Comparison of ENCODE assay signal across 21 cellular contexts in the genomic region with DNA sequence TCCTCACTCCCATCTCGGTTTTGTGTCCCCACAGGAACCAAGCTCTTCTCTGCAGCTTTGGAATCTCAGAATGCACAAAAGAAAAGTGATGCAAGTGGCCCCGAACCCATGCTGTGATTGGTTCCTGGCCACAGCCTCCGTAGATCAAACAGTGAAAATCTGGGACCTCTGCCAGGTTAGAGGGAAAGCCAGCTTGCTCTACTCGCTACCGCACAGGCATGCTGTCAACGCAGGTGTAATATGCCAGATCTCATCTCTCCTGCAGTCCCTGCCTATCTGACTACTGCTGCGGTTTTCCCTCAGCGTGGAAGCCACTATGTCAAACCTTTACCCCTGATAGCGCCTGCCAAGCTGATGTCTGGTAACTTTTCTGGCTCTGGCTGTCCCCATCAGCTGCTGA.
A peak's percentile ranks its signal among the peaks of the same experiment; 100 is the strongest.
DNase-seq lines count a peak whose midpoint lies in the region; ATAC-seq, FAIRE-seq and TF ChIP-seq lines count a peak whose summit lies in the region.
"Had no signal": no experiment of that assay in that cellular context is flagged by ENCODE, and none has a peak within 500 bp of the region (broad histone marks: within the 10 kb centered on the region; RNA-seq: fewer than 3 reads in every experiment).

No MANE protein-coding gene starts in this region.

- H3K27ac Mint-ChIP-seq in MCF 10A (ENCODE audit: low read depth, unreplicated experiment) (no peak overlapping the region), chondrocyte (ENCODE audit: unreplicated experiment) (no peak overlapping the region)
- H3K27ac Mint-ChIP-seq: activated CD4-positive, alpha-beta T cell treated with anti-CD3 and anti-CD28 coated beads, Interleukin-2, amount 10 ng/mL, durations not matched to agents 7 days and 5 days; CD4-positive, alpha-beta T cell had no signal

- POLR2A ChIA-PET in MCF 10A (lab: Yijun Ruan, JAX) = no interaction called here

- H3K36me3 Mint-ChIP-seq in MCF 10A (ENCODE audit: insufficient read depth, unreplicated experiment) = no peaks in the 10 kb centered on the region
- no peaks in the 10 kb centered on the region for H3K36me3 Mint-ChIP-seq in chondrocyte (ENCODE audit: low read depth)

- intact Hi-C loops in MCF 10A (cut with micrococcal nuclease) (no loop called here), breast epithelium (cut with DNase I; ENCODE audit: low total_unique reads) (no loop called here), sciatic nerve (cut with DNase I) (no loop called here)

- no peak overlapping the region for H3K4me3 ChIP-seq in breast epithelium
- H3K4me3 ChIP-seq: esophagus muscularis mucosa, ovary, sigmoid colon, thyroid gland had no signal

- H3K4me3 Mint-ChIP-seq in MCF 10A (ENCODE audit: unreplicated experiment) = no peak overlapping the region
- no peak overlapping the region for H3K4me3 Mint-ChIP-seq in chondrocyte (ENCODE audit: unreplicated experiment)
- H3K4me3 Mint-ChIP-seq: activated CD4-positive, alpha-beta T cell treated with anti-CD3 and anti-CD28 coated beads, Interleukin-2, amount 10 ng/mL, durations not matched to agents 7 days and 5 days; CD4-positive, alpha-beta T cell; naive thymus-derived CD8-positive, alpha-beta T cell had no signal

- no peak overlapping the region for H3K27ac ChIP-seq in breast epithelium
- H3K27ac ChIP-seq: esophagus muscularis mucosa, ovary, sigmoid colon, thyroid gland had no signal

- TF ChIP-seq CTCF in MCF 10A (IDR thresholded peaks at IDR 0.05; ENCODE audit: unreplicated experiment) (no peak), breast epithelium (IDR thresholded peaks at IDR 0.05) (no peak), chondrocyte (IDR thresholded peaks at IDR 0.05) (no peak)

- H3K27me3 ChIP-seq in breast epithelium = no peaks in the 10 kb centered on the region
- H3K27me3 ChIP-seq: esophagus muscularis mucosa, ovary, sigmoid colon, thyroid gland had no signal

- DNase-seq in MCF 10A (ENCODE audit: unreplicated experiment) (peak; percentile 16), breast epithelium (ENCODE audit: low spot score in 2 of 2) (no peak), NCI-H2081 treated with DMSO at 0.1 percent for 48 hours (lab: John Stamatoyannopoulos, UW) (peak; percentile 22), SW480 (ENCODE audit: low spot score) (peak; percentile 34), urothelium cell line (ENCODE audit: low spot score) (peak; percentile 28), activated gamma-delta T cell treated with Interleukin-2 at 50 U/mL for 16 hours (no peak), chondrocyte (ENCODE audit: low spot score) (no peak), sciatic nerve (ENCODE audit: low spot score) (no peak)
- DNase-seq: activated CD4-positive, alpha-beta T cell treated with anti-CD3 and anti-CD28 coated beads, Interleukin-2, amount 10 ng/mL, durations not matched to agents 7 days and 5 days; activated CD8-positive, alpha-beta memory T cell treated with anti-CD3 and anti-CD28 coated beads, Interleukin-2, amount 50 U/mL, for 4 hours; activated effector memory CD4-positive, alpha-beta T cell treated with Interleukin-2 at 50 U/mL for 16 hours; CD4-positive, alpha-beta T cell; central memory CD4-positive, alpha-beta T cell; Kasumi-1; naive thymus-derived CD8-positive, alpha-beta T cell; NCI-H146; ovary; sigmoid colon; stimulated activated naive CD4-positive, alpha-beta T cell treated with Interleukin-2 at 50 U/mL for 16 hours had no signal

- no peak for ATAC-seq in sciatic nerve
- ATAC-seq: naive thymus-derived CD8-positive, alpha-beta T cell had no signal

- FAIRE-seq in urothelium cell line (lab: Jason Lieb, UNC) = peak; percentile 32

- peaks cover 5% of the 10 kb centered on the region for H3K9me3 Mint-ChIP-seq in MCF 10A (ENCODE audit: unreplicated experiment)
- H3K9me3 Mint-ChIP-seq in chondrocyte (ENCODE audit: low read depth) = peaks cover 33% of the 10 kb centered on the region

- BruUV-seq in MCF 10A (replicated peaks; lab: Mats Ljungman, UMichigan) = no TSS peak

- H3K4me1 Mint-ChIP-seq in MCF 10A (ENCODE audit: insufficient read depth, unreplicated experiment) (no peaks in the 10 kb centered on the region), chondrocyte (ENCODE audit: low read depth) (no peaks in the 10 kb centered on the region)
- H3K4me1 Mint-ChIP-seq: activated CD4-positive, alpha-beta T cell treated with anti-CD3 and anti-CD28 coated beads, Interleukin-2, amount 10 ng/mL, durations not matched to agents 7 days and 5 days; naive thymus-derived CD8-positive, alpha-beta T cell had no signal

- no peaks in the 10 kb centered on the region for H3K4me1 ChIP-seq in breast epithelium
- H3K4me1 ChIP-seq: esophagus muscularis mucosa, sigmoid colon, thyroid gland had no signal

- H3K27me3 Mint-ChIP-seq in MCF 10A (ENCODE audit: insufficient read depth, unreplicated experiment) (no peaks in the 10 kb centered on the region), chondrocyte (ENCODE audit: low read depth) (no peaks in the 10 kb centered on the region)
- H3K27me3 Mint-ChIP-seq: activated CD4-positive, alpha-beta T cell treated with anti-CD3 and anti-CD28 coated beads, Interleukin-2, amount 10 ng/mL, durations not matched to agents 7 days and 5 days; CD4-positive, alpha-beta T cell; naive thymus-derived CD8-positive, alpha-beta T cell had no signal

- CTCF ChIA-PET in MCF 10A (lab: Yijun Ruan, JAX) = no interaction called here

- no peaks in the 10 kb centered on the region for H3K9me3 ChIP-seq in breast epithelium
- H3K9me3 ChIP-seq: esophagus muscularis mucosa, ovary, thyroid gland had no signal

- no peak for TF ChIP-seq POLR2A in breast epithelium (IDR thresholded peaks at IDR 0.05)

- no peaks in the 10 kb centered on the region for H3K36me3 ChIP-seq in breast epithelium
- H3K36me3 ChIP-seq: esophagus muscularis mucosa, ovary, sigmoid colon, thyroid gland had no signal

Comparison
In these comparisons a context has a peak if more than half of its experiments do, and no peak if none do; other contexts are left out.
1. DNase-seq: peak in MCF 10A (single experiment), NCI-H2081 treated with DMSO at 0.1 percent for 48 hours (single experiment), SW480 (single experiment) and urothelium cell line (single experiment); none in breast epithelium (0 of 2), activated gamma-delta T cell treated with Interleukin-2 at 50 U/mL for 16 hours (single experiment), chondrocyte (single experiment) and sciatic nerve (single experiment).